12 cellular contexts compared by ENCODE assay signal in genomic region chr4:107818301-107818910, GRCh38. TPM values are rescaled to one million over a fixed set of nuclear protein-coding genes. Genes with fewer than 3 reads are reported as not detected.
A peak's percentile ranks its signal among the peaks of the same experiment; 100 is the strongest.
DNase-seq lines count a peak whose midpoint lies in the region; ATAC-seq and TF ChIP-seq lines count a peak whose summit lies in the region.
"Had no signal": no experiment of that assay in that cellular context is flagged by ENCODE, and none has a peak within 500 bp of the region (broad histone marks: within the 10 kb centered on the region; RNA-seq: fewer than 3 reads in every experiment).

No MANE protein-coding gene starts in this region.

- TF ChIP-seq CTCF in mucosa of descending colon (IDR thresholded peaks at IDR 0.05) (no peak), right atrium auricular region (IDR thresholded peaks at IDR 0.05) (no peak), Caco-2 (IDR thresholded peaks at IDR 0.05; ENCODE audit: insufficient read depth in 1 of 2, low read depth in 1 of 2, low read length in 1 of 2, severe bottlenecking in 1 of 2, unreplicated experiment in 1 of 2) (no peak)

- CTCF ChIA-PET in Caco-2 (lab: Charles Lee) = no interaction called here

- peak; percentile 7 for DNase-seq in NCI-H1105 treated with DMSO at 0.1 percent for 48 hours (lab: John Stamatoyannopoulos, UW)
- DNase-seq in NCI-H1105 (lab: John Stamatoyannopoulos, UW) = no peak
- DNase-seq in RPMI7951 (ENCODE audit: low read depth) = peak; percentile 11
- DNase-seq in mucosa of descending colon = no peak
- DNase-seq in right atrium auricular region (ENCODE audit: low spot score) = no peak
- DNase-seq in Caco-2 = no peak
- DNase-seq: activated naive CD4-positive, alpha-beta T cell treated with anti-CD3 and anti-CD28 coated beads for 36 hours; NCI-H1436 treated with DMSO at 0.1 percent for 48 hours had no signal

- no peaks in the 10 kb centered on the region for H3K36me3 ChIP-seq in mucosa of descending colon (ENCODE audit: low read depth)
- H3K36me3 ChIP-seq in right atrium auricular region = no peaks in the 10 kb centered on the region
- no peaks in the 10 kb centered on the region for H3K36me3 ChIP-seq in Caco-2 (ENCODE audit: control insufficient read depth, insufficient read depth, low read length)

- ATAC-seq in HG03103 (IDR thresholded peaks at IDR 0.05; ENCODE audit: low read depth, unreplicated experiment) (peak; percentile 61), mucosa of descending colon (peak; percentile 43), HG03135 (IDR thresholded peaks at IDR 0.05; ENCODE audit: unreplicated experiment) (no peak)
- ATAC-seq: left lobe of liver had no signal

- no peaks in the 10 kb centered on the region for H3K36me3 Mint-ChIP-seq in Caco-2 (ENCODE audit: insufficient read depth, unreplicated experiment)

- H3K27ac ChIP-seq in right atrium auricular region = no peak overlapping the region

- H3K9me3 ChIP-seq in mucosa of descending colon = no peaks in the 10 kb centered on the region
- no peaks in the 10 kb centered on the region for H3K9me3 ChIP-seq in right atrium auricular region
- H3K9me3 ChIP-seq in Caco-2 = no peaks in the 10 kb centered on the region

- no TSS peak for BruUV-seq in Caco-2 (replicated peaks; lab: Mats Ljungman, UMichigan)

- H3K4me1 ChIP-seq in mucosa of descending colon (ENCODE audit: low read depth) (peaks cover 2% of the 10 kb centered on the region), right atrium auricular region (no peaks in the 10 kb centered on the region), Caco-2 (no peaks in the 10 kb centered on the region)

- H3K27me3 Mint-ChIP-seq in Caco-2 (ENCODE audit: insufficient read depth, unreplicated experiment) = peaks cover 3% of the 10 kb centered on the region

- POLR2A ChIA-PET in Caco-2 (lab: Charles Lee) = no interaction called here

- H3K27me3 ChIP-seq in right atrium auricular region = no peaks in the 10 kb centered on the region
- H3K27me3 ChIP-seq in Caco-2 (replicated peaks; ENCODE audit: control insufficient read depth, insufficient read depth, low read length) = no peaks in the 10 kb centered on the region

- no peak overlapping the region for H3K27ac Mint-ChIP-seq in Caco-2 (ENCODE audit: unreplicated experiment)
- H3K27ac Mint-ChIP-seq: activated naive CD4-positive, alpha-beta T cell treated with anti-CD3 and anti-CD28 coated beads for 36 hours; T-helper 1 cell treated with Interleukin-12 subunit alpha and Interleukin-12 subunit beta and Interleukin-4 antibody, amounts not matched to agents 30 μg/mL and 1 μg/mL, for 36 hours had no signal

- intact Hi-C loops in mucosa of descending colon (cut with DNase I, micrococcal nuclease) = no loop called here
- intact Hi-C loops in Caco-2 (cut with micrococcal nuclease; ENCODE audit: unreplicated experiment) = no loop called here

- no peaks in the 10 kb centered on the region for H3K4me1 Mint-ChIP-seq in Caco-2 (ENCODE audit: low read depth, unreplicated experiment)

- no peaks in the 10 kb centered on the region for H3K9me3 Mint-ChIP-seq in Caco-2 (ENCODE audit: unreplicated experiment)
- H3K9me3 Mint-ChIP-seq: activated naive CD4-positive, alpha-beta T cell treated with anti-CD3 and anti-CD28 coated beads for 36 hours; T-helper 1 cell treated with Interleukin-12 subunit alpha and Interleukin-12 subunit beta and Interleukin-4 antibody, amounts not matched to agents 30 μg/mL and 1 μg/mL, for 36 hours had no signal

- no peak overlapping the region for H3K4me3 Mint-ChIP-seq in Caco-2 (ENCODE audit: unreplicated experiment)
- H3K4me3 Mint-ChIP-seq: activated naive CD4-positive, alpha-beta T cell treated with anti-CD3 and anti-CD28 coated beads for 36 hours; T-helper 1 cell treated with Interleukin-12 subunit alpha and Interleukin-12 subunit beta and Interleukin-4 antibody, amounts not matched to agents 30 μg/mL and 1 μg/mL, for 36 hours had no signal

- H3K4me3 ChIP-seq in mucosa of descending colon (no peak overlapping the region), right atrium auricular region (no peak overlapping the region), Caco-2 (ENCODE audit: low read depth, low read length) (no peak overlapping the region)

RNA-seq across cellular contexts. Expression of gene SGMS2, which starts 6.3 kb away (rescaled TPM):
- 14.0 and 15.3 TPM in 2 replicates for total RNA-seq in RPMI7951 (2014; rRNA removed; shearing (Covaris generic))
- total RNA-seq in mucosa of descending colon (10 to 100 TPM; 37.5 to 47.8 (median 43.2) TPM), right atrium auricular region (10 to 100 TPM; 53.6 to 73.6 TPM), Caco-2 (2022) (3.4 and 5.6 TPM in 2 replicates)

Comparison
In these comparisons a context has a peak if more than half of its experiments do, and no peak if none do; other contexts are left out.
1. DNase-seq: peak in NCI-H1105 treated with DMSO at 0.1 percent for 48 hours (single experiment) and RPMI7951 (single experiment); none in NCI-H1105 (single experiment), mucosa of descending colon (0 of 3), right atrium auricular region (single experiment) and Caco-2 (0 of 2).